In genomic region chr14:57617510-57617909, GRCh38 we compare ENCODE assay signal across 16 cellular contexts.
"Had no signal": no experiment of that assay in that cellular context is flagged by ENCODE, and none has a peak within 500 bp of the region (broad histone marks: within the 10 kb centered on the region; RNA-seq: fewer than 3 reads in every experiment).

No MANE protein-coding gene starts in this region.

- FAIRE-seq: colon, endothelial cell of umbilical vein had no signal

- H3K27ac Mint-ChIP-seq: activated B cell treated with CpG ODN at 0.5 μM for 24 hours; activated CD4-positive, alpha-beta T cell treated with anti-CD3 and anti-CD28 coated beads, Interleukin-2, amount 10 ng/mL, durations not matched to agents 24 days and 14 days; activated naive CD4-positive, alpha-beta T cell treated with anti-CD3 and anti-CD28 coated beads, Interleukin-2, amount 10 ng/mL, durations not matched to agents 7 days and 5 days; activated T-helper 17 cell treated with anti-CD3 and anti-CD28 coated beads, Interleukin-2, amount 50 U/mL, for 72 hours; natural killer cell; T-helper 1 cell treated with Interleukin-12 subunit alpha and Interleukin-12 subunit beta and Interleukin-4 antibody, amounts not matched to agents 30 μg/mL and 1 μg/mL, for 36 hours had no signal

- H3K27me3 Mint-ChIP-seq: activated CD4-positive, alpha-beta T cell treated with anti-CD3 and anti-CD28 coated beads, Interleukin-2, amount 10 ng/mL, durations not matched to agents 24 days and 14 days; activated naive CD4-positive, alpha-beta T cell treated with anti-CD3 and anti-CD28 coated beads, Interleukin-2, amount 10 ng/mL, durations not matched to agents 7 days and 5 days; activated T-helper 17 cell treated with anti-CD3 and anti-CD28 coated beads, Interleukin-2, amount 50 U/mL, for 72 hours had no signal

- H3K4me3 ChIP-seq: suprapubic skin had no signal

- DNase-seq: activated B cell treated with CpG ODN at 0.5 μM for 24 hours; activated CD4-positive, alpha-beta T cell treated with anti-CD3 and anti-CD28 coated beads, Interleukin-2, amount 10 ng/mL, durations not matched to agents 24 days and 14 days; activated naive CD4-positive, alpha-beta T cell treated with anti-CD3 and anti-CD28 coated beads, Interleukin-2, amount 10 ng/mL, durations not matched to agents 7 days and 5 days; activated T-cell treated with anti-CD3 and anti-CD28 coated beads for 4 hours; foreskin keratinocyte; head of caudate nucleus; left colon; natural killer cell; stimulated activated CD4-positive, alpha-beta T cell treated with anti-CD3 and anti-CD28 coated beads, Interleukin-4, amount 100 ng/mL, for 1 hour; stimulated activated CD8-positive, alpha-beta memory T cell treated with anti-CD3 and anti-CD28 coated beads, Interleukin-4, amount 100 ng/mL, for 48 hours; stimulated activated naive CD8-positive, alpha-beta T cell treated with anti-CD3 and anti-CD28 coated beads, Interleukin-15, Interleukin-2, amounts not matched to agents 100 U/mL and 50 U/mL, for 24 hours had no signal

- H3K36me3 Mint-ChIP-seq: activated naive CD4-positive, alpha-beta T cell treated with anti-CD3 and anti-CD28 coated beads, Interleukin-2, amount 10 ng/mL, durations not matched to agents 7 days and 5 days; natural killer cell had no signal

- ATAC-seq: activated T-helper 17 cell treated with anti-CD3 and anti-CD28 coated beads, Interleukin-2, amount 50 U/mL, for 72 hours; foreskin keratinocyte; left colon; natural killer cell; stimulated activated naive CD8-positive, alpha-beta T cell treated with anti-CD3 and anti-CD28 coated beads, Interleukin-15, Interleukin-2, amounts not matched to agents 100 U/mL and 50 U/mL, for 24 hours had no signal

- H3K4me3 Mint-ChIP-seq: activated B cell treated with CpG ODN at 0.5 μM for 24 hours; activated CD4-positive, alpha-beta T cell treated with anti-CD3 and anti-CD28 coated beads, Interleukin-2, amount 10 ng/mL, durations not matched to agents 24 days and 14 days; activated naive CD4-positive, alpha-beta T cell treated with anti-CD3 and anti-CD28 coated beads, Interleukin-2, amount 10 ng/mL, durations not matched to agents 7 days and 5 days; activated T-helper 17 cell treated with anti-CD3 and anti-CD28 coated beads, Interleukin-2, amount 50 U/mL, for 72 hours; natural killer cell; T-helper 1 cell treated with Interleukin-12 subunit alpha and Interleukin-12 subunit beta and Interleukin-4 antibody, amounts not matched to agents 30 μg/mL and 1 μg/mL, for 36 hours had no signal

- H3K27ac ChIP-seq: foreskin keratinocyte, suprapubic skin had no signal

- H3K4me1 Mint-ChIP-seq: activated B cell treated with CpG ODN at 0.5 μM for 24 hours; activated CD4-positive, alpha-beta T cell treated with anti-CD3 and anti-CD28 coated beads, Interleukin-2, amount 10 ng/mL, durations not matched to agents 24 days and 14 days; activated naive CD4-positive, alpha-beta T cell treated with anti-CD3 and anti-CD28 coated beads, Interleukin-2, amount 10 ng/mL, durations not matched to agents 7 days and 5 days; activated T-helper 17 cell treated with anti-CD3 and anti-CD28 coated beads, Interleukin-2, amount 50 U/mL, for 72 hours; natural killer cell had no signal

- H3K36me3 ChIP-seq: suprapubic skin had no signal

- H3K27me3 ChIP-seq: foreskin keratinocyte, suprapubic skin had no signal

- H3K4me1 ChIP-seq: foreskin keratinocyte, suprapubic skin had no signal
